11 cellular contexts compared by ENCODE assay signal in the genomic region with DNA sequence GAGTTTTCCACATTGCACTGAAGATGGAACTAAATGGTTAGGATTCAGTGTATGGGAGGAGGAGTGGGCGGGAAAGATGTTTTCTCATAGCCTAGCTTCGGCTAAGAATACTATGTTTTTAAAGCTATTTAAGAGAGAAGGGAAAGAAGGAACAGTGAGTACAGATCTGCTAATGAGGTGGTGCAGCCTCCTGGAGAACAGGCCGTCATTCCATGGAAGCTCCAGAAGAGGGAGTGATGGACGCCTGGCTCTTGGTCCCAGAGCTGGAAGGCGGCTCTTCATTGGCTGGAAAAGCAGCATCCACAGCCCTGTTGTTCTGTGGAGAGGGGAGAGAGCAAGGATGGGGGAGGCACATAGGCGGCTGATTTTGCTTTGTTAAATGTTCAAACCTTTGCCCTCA. TPM values are rescaled to one million over a fixed set of nuclear protein-coding genes. Genes with fewer than 3 reads are reported as not detected.
DNase-seq lines count a peak whose midpoint lies in the region; ATAC-seq and TF ChIP-seq lines count a peak whose summit lies in the region.
"Had no signal": no experiment of that assay in that cellular context is flagged by ENCODE, and none has a peak within 500 bp of the region (broad histone marks: within the 10 kb centered on the region; RNA-seq: fewer than 3 reads in every experiment).

No MANE protein-coding gene starts in this region.

- peaks cover 24% of the 10 kb centered on the region for H3K27me3 Mint-ChIP-seq in endodermal cell (ENCODE audit: insufficient read depth)
- peaks cover 44% of the 10 kb centered on the region for H3K27me3 Mint-ChIP-seq in activated CD8-positive, alpha-beta memory T cell treated with anti-CD3 and anti-CD28 coated beads, Interleukin-2, amount 10 ng/mL, durations not matched to agents 7 days and 5 days

- H3K4me1 Mint-ChIP-seq in endodermal cell: no peaks in the 10 kb centered on the region
- peaks cover 5% of the 10 kb centered on the region for H3K4me1 Mint-ChIP-seq in activated CD8-positive, alpha-beta memory T cell treated with anti-CD3 and anti-CD28 coated beads, Interleukin-2, amount 10 ng/mL, durations not matched to agents 7 days and 5 days
- H3K4me1 Mint-ChIP-seq: naive thymus-derived CD8-positive, alpha-beta T cell had no signal

- 42 to 46% methylated on average over 5 to 6 of the region's 6 CpGs for WGBS in endodermal cell (ENCODE audit: insufficient coverage in 1 of 2, insufficient read length in 1 of 2), 2 experiments
- WGBS in liver: 66% methylated on average over 6 of the region's 6 CpGs
- WGBS in esophagus muscularis mucosa: 69% methylated on average over 6 of the region's 6 CpGs

- H3K9me3 ChIP-seq in MG63: no peaks in the 10 kb centered on the region
- no peaks in the 10 kb centered on the region for H3K9me3 ChIP-seq in endodermal cell (ENCODE audit: control insufficient read depth, low read length)
- no peaks in the 10 kb centered on the region for H3K9me3 ChIP-seq in liver (ENCODE audit: control insufficient read depth in 4 of 4, low read length in 3 of 4)
- H3K9me3 ChIP-seq in esophagus muscularis mucosa: no peaks in the 10 kb centered on the region

- no peak for ATAC-seq in activated CD8-positive, alpha-beta memory T cell treated with anti-CD3 and anti-CD28 coated beads, Interleukin-2, amount 10 ng/mL, durations not matched to agents 7 days and 5 days
- no peak for ATAC-seq in GM19395 (IDR thresholded peaks at IDR 0.05; ENCODE audit: unreplicated experiment)
- ATAC-seq: naive thymus-derived CD8-positive, alpha-beta T cell had no signal

- H3K9ac ChIP-seq in endodermal cell (ENCODE audit: extremely low read depth, low read length, poor library complexity, severe bottlenecking) (no peak overlapping the region), liver (ENCODE audit: low read depth in 1 of 2, low read length in 2 of 2) (no peak overlapping the region)

- peak in 1 of 2 donors; percentile 78 for TF ChIP-seq RAD21 in liver (IDR thresholded peaks at IDR 0.05)

- no peaks in the 10 kb centered on the region for H3K9me3 Mint-ChIP-seq in endodermal cell
- no peaks in the 10 kb centered on the region for H3K9me3 Mint-ChIP-seq in activated CD8-positive, alpha-beta memory T cell treated with anti-CD3 and anti-CD28 coated beads, Interleukin-2, amount 10 ng/mL, durations not matched to agents 7 days and 5 days (ENCODE audit: low read depth)
- H3K9me3 Mint-ChIP-seq: dendritic cell treated with granulocyte-macrophage colony-stimulating factor and Interleukin-4, amounts not matched to agents 40 ng/mL and 50 ng/mL, for 4 days; naive thymus-derived CD8-positive, alpha-beta T cell had no signal

- H3K4me3 Mint-ChIP-seq in endodermal cell: no peak overlapping the region
- no peak overlapping the region for H3K4me3 Mint-ChIP-seq in activated CD8-positive, alpha-beta memory T cell treated with anti-CD3 and anti-CD28 coated beads, Interleukin-2, amount 10 ng/mL, durations not matched to agents 7 days and 5 days
- H3K4me3 Mint-ChIP-seq: dendritic cell treated with granulocyte-macrophage colony-stimulating factor and Interleukin-4, amounts not matched to agents 40 ng/mL and 50 ng/mL, for 4 days; naive thymus-derived CD8-positive, alpha-beta T cell had no signal

- H3K36me3 Mint-ChIP-seq in endodermal cell (ENCODE audit: low read depth): no peaks in the 10 kb centered on the region
- no peaks in the 10 kb centered on the region for H3K36me3 Mint-ChIP-seq in activated CD8-positive, alpha-beta memory T cell treated with anti-CD3 and anti-CD28 coated beads, Interleukin-2, amount 10 ng/mL, durations not matched to agents 7 days and 5 days
- H3K36me3 Mint-ChIP-seq: naive thymus-derived CD8-positive, alpha-beta T cell had no signal

- TF ChIP-seq CTCF in AG09309 (IDR thresholded peaks at IDR 0.05; ENCODE audit: control insufficient read depth, insufficient read depth, low read depth, low read length, missing control alignments) (peak; percentile 38), endodermal cell (conservative IDR thresholded peaks at IDR 0.05) (peak; percentile 66), liver (IDR thresholded peaks at IDR 0.05; ENCODE audit: low read depth, low read length, missing input control) (peak; percentile 6), esophagus muscularis mucosa (IDR thresholded peaks at IDR 0.05) (peak in 1 of 3 experiments; percentile 36)

- DNase-seq in AG09309 (ENCODE audit: low read depth): no peak
- peak; percentile 58 for DNase-seq in MG63
- DNase-seq in endodermal cell: peak; percentile 77
- DNase-seq in activated CD8-positive, alpha-beta memory T cell treated with anti-CD3 and anti-CD28 coated beads, Interleukin-2, amount 10 ng/mL, durations not matched to agents 7 days and 5 days: no peak
- DNase-seq in esophagus muscularis mucosa (ENCODE audit: extremely low spot score): no peak
- no peak for DNase-seq in DMS79 treated with DMSO at 0.1 percent for 48 hours (lab: John Stamatoyannopoulos, UW)
- DNase-seq: activated CD4-positive, alpha-beta T cell treated with anti-CD3 and anti-CD28 coated beads, Interleukin-2, amount 50 U/mL, for 4 hours; naive thymus-derived CD8-positive, alpha-beta T cell had no signal

- H3K4me3 ChIP-seq in AG09309 (ENCODE audit: control insufficient read depth, low read depth, low read length) (no peak overlapping the region), MG63 (no peak overlapping the region), endodermal cell (ENCODE audit: low read length) (no peak overlapping the region), liver (ENCODE audit: low read depth in 1 of 3, low read length in 3 of 3) (no peak overlapping the region), esophagus muscularis mucosa (no peak overlapping the region)

- H3K36me3 ChIP-seq in MG63 (no peaks in the 10 kb centered on the region), endodermal cell (ENCODE audit: control insufficient read depth, insufficient read depth, low read length) (no peaks in the 10 kb centered on the region), liver (ENCODE audit: control insufficient read depth in 4 of 4, insufficient read depth in 3 of 4, low read depth in 1 of 4, low read length in 3 of 4) (no peaks in the 10 kb centered on the region), esophagus muscularis mucosa (no peaks in the 10 kb centered on the region)

- no peak overlapping the region for H3K27ac Mint-ChIP-seq in endodermal cell
- H3K27ac Mint-ChIP-seq in activated CD8-positive, alpha-beta memory T cell treated with anti-CD3 and anti-CD28 coated beads, Interleukin-2, amount 10 ng/mL, durations not matched to agents 7 days and 5 days: no peak overlapping the region
- H3K27ac Mint-ChIP-seq: dendritic cell treated with granulocyte-macrophage colony-stimulating factor and Interleukin-4, amounts not matched to agents 40 ng/mL and 50 ng/mL, for 4 days; naive thymus-derived CD8-positive, alpha-beta T cell had no signal

- CTCF ChIA-PET in activated CD8-positive, alpha-beta memory T cell treated with anti-CD3 and anti-CD28 coated beads, Interleukin-2, amount 10 ng/mL, durations not matched to agents 7 days and 5 days (lab: Charles Lee): interaction anchor here (1.3 to 1.9 kb wide), 4 partner anchors 19 to 102 kb away, joined by 4 to 7 read pairs (median 4); no protein-coding TSS in a partner anchor

- no peak for TF ChIP-seq EP300 in esophagus muscularis mucosa (IDR thresholded peaks at IDR 0.05)

- intact Hi-C loops in esophagus muscularis mucosa (cut with DNase I): no loop called here

- no peak overlapping the region for H3K27ac ChIP-seq in endodermal cell (ENCODE audit: low read depth, low read length)
- no peak overlapping the region for H3K27ac ChIP-seq in liver (ENCODE audit: low read depth in 1 of 2, low read length in 2 of 2)
- H3K27ac ChIP-seq in esophagus muscularis mucosa (replicated peaks in 1 of 4): no peak overlapping the region

- H3K4me1 ChIP-seq in endodermal cell (ENCODE audit: control insufficient read depth, insufficient read depth, low read length): no peaks in the 10 kb centered on the region
- peaks cover 3 to 6% (median 5%) of the 10 kb centered on the region in 4 donors for H3K4me1 ChIP-seq in liver (ENCODE audit: control insufficient read depth in 4 of 4, insufficient read depth in 4 of 4, low read length in 3 of 4)
- H3K4me1 ChIP-seq in esophagus muscularis mucosa: peaks cover 6 to 7% (median 7%) of the 10 kb centered on the region in 4 donors

- H3K27me3 ChIP-seq in MG63: peaks cover 8% of the 10 kb centered on the region
- peaks cover 39% of the 10 kb centered on the region for H3K27me3 ChIP-seq in endodermal cell (ENCODE audit: control insufficient read depth, insufficient read depth, low read length, poor library complexity, severe bottlenecking)
- H3K27me3 ChIP-seq in liver (ENCODE audit: control insufficient read depth in 4 of 4, insufficient read depth in 4 of 4, low read length in 3 of 4): no peaks in the 10 kb centered on the region
- H3K27me3 ChIP-seq in esophagus muscularis mucosa: peaks cover 0 to 26% (median 3%) of the 10 kb centered on the region in 4 donors

- TF ChIP-seq POLR2A in esophagus muscularis mucosa (IDR thresholded peaks at IDR 0.05; ENCODE audit: low read depth): no peak

TF ChIP-seq in liver, 16 proteins besides CTCF, POLR2A, EP300 and RAD21:
- TF ChIP-seq HNF4A (conservative IDR thresholded peaks at IDR 0.05): no peak
- TF ChIP-seq RXRA (IDR thresholded peaks at IDR 0.05): peak in 1 of 2 donors; percentile 10

RNA-seq across cellular contexts. Expression of gene CAMK1G, which starts 6.9 kb away (rescaled TPM):
- not detected in 2 replicates for total RNA-seq in MG63 (2014; rRNA removed; shearing (Covaris generic); ENCODE audit: low replicate concordance)
- total RNA-seq in endodermal cell (1 to 10 TPM in 1 of 2 donors, under 1 TPM in 1; 0.55 to 2.1 TPM), liver (under 1 TPM in 1 of 2 donors, not detected in 1; 0.25 TPM), esophagus muscularis mucosa (under 1 TPM; 0.13 to 0.83 (median 0.26) TPM)
- polyA plus RNA-seq in endodermal cell (2013, experiment 1 of 2): 4.7 TPM
- 3.5 TPM for polyA plus RNA-seq in endodermal cell (2013, experiment 2 of 2)
- under 1 TPM; 0.03 to 0.14 TPM for polyA plus RNA-seq in liver
- total RNA-seq in activated CD8-positive, alpha-beta memory T cell treated with anti-CD3 and anti-CD28 coated beads, Interleukin-2, amount 10 ng/mL, durations not matched to agents 7 days and 5 days: not detected
- total RNA-seq: naive thymus-derived CD8-positive, alpha-beta T cell had no signal
- polyA plus RNA-seq: naive thymus-derived CD8-positive, alpha-beta T cell had no signal

Comparison
In these comparisons a context has a peak if more than half of its experiments do, and no peak if none do; other contexts are left out.
1. DNase-seq: peak in MG63 (single experiment) and endodermal cell (single experiment); none in AG09309 (single experiment), activated CD8-positive, alpha-beta memory T cell treated with anti-CD3 and anti-CD28 coated beads, Interleukin-2, amount 10 ng/mL, durations not matched to agents 7 days and 5 days (single experiment), esophagus muscularis mucosa (single experiment) and DMS79 treated with DMSO at 0.1 percent for 48 hours (single experiment).